16 cellular contexts compared by ENCODE assay signal in the genomic region with DNA sequence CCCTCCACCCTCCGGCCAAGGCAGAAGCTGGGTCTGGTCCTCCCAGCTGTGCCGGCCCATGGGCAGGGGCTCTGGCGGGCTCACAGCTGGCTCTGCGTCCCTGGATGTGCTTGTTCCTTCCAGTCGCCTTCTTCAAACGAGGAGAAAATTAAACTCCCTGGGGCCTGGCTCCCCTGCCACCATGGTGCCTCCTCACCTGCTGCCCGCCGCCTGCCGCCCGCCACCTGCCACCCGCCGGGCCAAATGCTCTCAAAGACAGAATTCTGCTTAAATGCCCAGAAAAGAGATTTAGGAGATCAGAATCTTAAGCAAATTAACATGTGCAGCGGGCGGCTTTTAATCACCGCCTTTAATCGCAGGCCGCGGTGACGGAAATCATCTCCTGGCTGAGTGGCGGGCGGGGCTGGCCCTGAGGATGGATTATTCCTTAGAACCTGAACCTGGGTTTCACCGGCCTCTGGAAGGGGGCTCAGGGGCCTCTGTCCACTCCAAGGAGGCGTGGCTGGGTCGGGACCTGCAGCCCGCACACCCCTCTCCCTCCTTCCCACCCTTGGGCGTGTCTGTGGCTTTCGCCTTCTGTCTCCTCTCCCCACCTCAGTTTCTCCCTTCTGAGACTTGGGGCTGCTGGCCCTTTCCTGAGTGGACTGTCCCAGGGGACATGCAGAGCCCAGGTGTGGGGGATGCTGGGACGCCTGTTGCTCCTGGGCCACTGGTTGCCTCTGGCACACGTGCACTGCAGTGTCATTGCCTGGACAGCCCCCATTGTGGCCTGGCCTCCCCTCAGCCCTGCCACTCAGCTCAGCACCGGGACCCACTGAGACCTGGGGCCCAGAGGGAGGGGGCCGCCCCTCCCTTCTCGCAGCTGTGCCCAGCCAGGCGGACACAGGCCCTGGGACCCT. TPM values are rescaled to one million over a fixed set of nuclear protein-coding genes. Genes with fewer than 3 reads are reported as not detected.
DNase-seq lines count a peak whose midpoint lies in the region; ATAC-seq and TF ChIP-seq lines count a peak whose summit lies in the region.
"Had no signal": no experiment of that assay in that cellular context is flagged by ENCODE, and none has a peak within 500 bp of the region (broad histone marks: within the 10 kb centered on the region; RNA-seq: fewer than 3 reads in every experiment).

No MANE protein-coding gene starts in this region.

- peaks cover 18% of the 10 kb centered on the region for H4K20me1 ChIP-seq in mammary epithelial cell (ENCODE audit: insufficient read depth, low read length)

- peaks cover 98% of the 10 kb centered on the region for H3K79me2 ChIP-seq in mammary epithelial cell (ENCODE audit: insufficient read depth, low read length)

- H3K36me3 ChIP-seq in H7 (replicated peaks; ENCODE audit: control insufficient read depth, insufficient read depth, low read length) (no peaks in the 10 kb centered on the region), mammary epithelial cell (ENCODE audit: insufficient read depth, low read length) (no peaks in the 10 kb centered on the region)

- TF ChIP-seq CTCF in mammary epithelial cell (conservative IDR thresholded peaks at IDR 0.05 in 1 of 2, IDR thresholded peaks at IDR 0.05 in 1 of 2; ENCODE audit: extremely low read depth in 1 of 2, insufficient read depth in 1 of 2, low read depth in 1 of 2, low read length in 2 of 2), result no peak

- in situ Hi-C loops in mammary epithelial cell (cut with MboI; ENCODE audit: low sequenced_read_pairs in 2 of 2), result no loop called here

- H2AFZ ChIP-seq in mammary epithelial cell (ENCODE audit: low read depth, low read length), result no peak overlapping the region

- no peak overlapping the region for H3K27ac ChIP-seq in mammary epithelial cell (ENCODE audit: insufficient read depth, low read depth, low read length)

- BruUV-seq in mammary epithelial cell (replicated peaks; lab: Mats Ljungman, UMichigan), result no TSS peak

- DNase-seq in NCI-H1436 (lab: John Stamatoyannopoulos, UW), result peak; percentile 29
- no peak for DNase-seq in NCI-H1436 treated with DMSO at 0.1 percent for 48 hours (lab: John Stamatoyannopoulos, UW)
- peak; percentile 66 for DNase-seq in H7
- peak; percentile 85 for DNase-seq in NCI-H82 (lab: John Stamatoyannopoulos, UW)
- DNase-seq in retina, result peak; percentile 54
- DNase-seq in mammary epithelial cell, result no peak
- DNase-seq: CD4-positive, CD25-positive, alpha-beta regulatory T cell; DMS153; GDM1; Karpas-422; MV-4-11; NCI-H774 had no signal

- H3K4me3 ChIP-seq in H7 (ENCODE audit: insufficient read depth, low read depth, low read length), result no peak overlapping the region
- H3K4me3 ChIP-seq in mammary epithelial cell (replicated peaks in 1 of 3; ENCODE audit: insufficient read depth in 1 of 3, low read depth in 2 of 3, low read length in 3 of 3), result no peak overlapping the region

- no peaks in the 10 kb centered on the region for H3K27me3 ChIP-seq in H7 (ENCODE audit: control insufficient read depth, insufficient read depth, low read length)
- no peaks in the 10 kb centered on the region for H3K27me3 ChIP-seq in mammary epithelial cell (ENCODE audit: insufficient read depth, low read length)

- H3K4me2 ChIP-seq in mammary epithelial cell (ENCODE audit: insufficient read depth, low read depth, low read length), result no peak overlapping the region

- ATAC-seq in HG03469 (IDR thresholded peaks at IDR 0.05; ENCODE audit: unreplicated experiment), result no peak
- ATAC-seq: SK-N-SH treated with all-trans-retinoic acid at 6 μM for 48 hours had no signal

- no peak overlapping the region for H3K9ac ChIP-seq in mammary epithelial cell (ENCODE audit: insufficient read depth, low read length)

- H3K4me1 ChIP-seq in mammary epithelial cell (ENCODE audit: insufficient read depth, low read length), result peaks cover 20% of the 10 kb centered on the region

- 86% methylated on average over 33 of the region's 33 CpGs for WGBS in mammary epithelial cell (ENCODE audit: low coverage, missing lambda C conversion rate)

- intact Hi-C loops in mammary epithelial cell (cut with micrococcal nuclease), result no loop called here

- dilution Hi-C loops in mammary epithelial cell (cut with HindIII; ENCODE audit: low sequenced_read_pairs), result no loop called here

- H3K9me3 ChIP-seq in mammary epithelial cell (replicated peaks; ENCODE audit: insufficient read depth, low read length), result no peaks in the 10 kb centered on the region

- CTCF ChIA-PET in mammary epithelial cell (lab: Charles Lee; ENCODE audit: low non-redundant PET), result no interaction called here

RNA-seq across cellular contexts. Expression of gene PLCH2, which starts 10.5 kb away (rescaled TPM):
- 0.24 and 0.37 TPM in 2 replicates for total RNA-seq in H7 (2014; rRNA removed; shearing (Covaris generic))
- total RNA-seq in mammary epithelial cell, result 100 to 1,000 TPM; 113 to 157 TPM
- polyA plus RNA-seq in mammary epithelial cell, result 56.2 TPM
- 36.6 TPM for polyA minus RNA-seq in mammary epithelial cell
- total RNA-seq: M059J, NCI-H460 had no signal

RNA-seq across cellular contexts. Expression of gene PEX10, which starts 53.3 kb away (rescaled TPM):
- 75.9 and 89.6 TPM in 2 replicates for total RNA-seq in H7 (2014; rRNA removed; shearing (Covaris generic))
- 10 to 100 TPM; 29.5 to 32.8 TPM for total RNA-seq in mammary epithelial cell
- polyA plus RNA-seq in mammary epithelial cell, result 22.4 TPM
- polyA minus RNA-seq in mammary epithelial cell, result 10.7 TPM

Comparison
In these comparisons a context has a peak if more than half of its experiments do, and no peak if none do; other contexts are left out.
1. DNase-seq: peak in NCI-H1436 (single experiment), H7 (single experiment), NCI-H82 (single experiment) and retina (single experiment); none in NCI-H1436 treated with DMSO at 0.1 percent for 48 hours (single experiment) and mammary epithelial cell (single experiment).
2. RNA of gene PLCH2, which starts 10.5 kb away (total RNA-seq): 113 to 157 TPM in mammary epithelial cell; 0.24 to 0.37 TPM in H7; every median in the first group is over 10 times any median in the second.